8 cellular contexts compared by ENCODE assay signal in genomic region chr6:24661759-24662158, GRCh38. TPM values are rescaled to one million over a fixed set of nuclear protein-coding genes. Genes with fewer than 3 reads are reported as not detected.
A peak's percentile ranks its signal among the peaks of the same experiment; 100 is the strongest.
DNase-seq lines count a peak whose midpoint lies in the region; ATAC-seq, FAIRE-seq and TF ChIP-seq lines count a peak whose summit lies in the region.
"Not testable (repeated sequence)": the region's sequence is repeated elsewhere in the genome, so short reads cannot be mapped to it uniquely, and the experiment has no call there.
"Had no signal": no experiment of that assay in that cellular context is flagged by ENCODE, and none has a peak within 500 bp of the region (broad histone marks: within the 10 kb centered on the region; RNA-seq: fewer than 3 reads in every experiment).

No MANE protein-coding gene starts in this region.

- peak; percentile 60 for DNase-seq in DMS153 (lab: John Stamatoyannopoulos, UW)
- DNase-seq in NCI-H2029 (lab: John Stamatoyannopoulos, UW), result peak; percentile 17
- DNase-seq in WERI-Rb-1; HepG2 (ENCODE audit: low spot score); neural progenitor cell (ENCODE audit: low spot score); stimulated activated effector memory CD8-positive, alpha-beta T cell treated with anti-CD3 and anti-CD28 coated beads, Interleukin-12 subunit alpha, Interleukin-12 subunit beta, amount 100 ng/mL, for 72 hours (ENCODE audit: low spot score in 2 of 2): not testable (repeated sequence)
- peak; percentile 26 for DNase-seq in colonic mucosa

- POLR2A ChIA-PET in HepG2 (lab: Yijun Ruan, JAX), result not testable (repeated sequence)

- not testable (repeated sequence) for TF ChIP-seq CTCF in WERI-Rb-1 (IDR thresholded peaks at IDR 0.05; ENCODE audit: low read depth, low read length); colonic mucosa (IDR thresholded peaks at IDR 0.05); HepG2 (CRISPR knock-in tag; IDR thresholded peaks at IDR 0.05); neural progenitor cell (IDR thresholded peaks at IDR 0.05)

- CTCF ChIA-PET in HepG2 (lab: Yijun Ruan, JAX; ENCODE audit: low intra/inter-chr PET ratio, low total read pairs), result not testable (repeated sequence)

- H3K4me3 ChIP-seq in WERI-Rb-1 (ENCODE audit: low read depth, low read length); colonic mucosa; HepG2 (replicated peaks in 1 of 3; ENCODE audit: insufficient read depth in 1 of 3, low read depth in 2 of 3, low read length in 3 of 3): not testable (repeated sequence)
- H3K4me3 ChIP-seq in neural progenitor cell, result peak overlapping the region; percentile 3

- BruUV-seq in HepG2 (replicated peaks; lab: Mats Ljungman, UMichigan), result not testable (repeated sequence)

- not testable (repeated sequence) for TF ChIP-seq EP300 in HepG2 (IDR thresholded peaks at IDR 0.05; ENCODE audit: low read depth in 2 of 2, low read length in 2 of 2); HepG2 (CRISPR knock-in tag; IDR thresholded peaks at IDR 0.05; ENCODE audit: borderline replicate concordance)

- not testable (repeated sequence) for H3K9me3 Mint-ChIP-seq in neural progenitor cell; stimulated activated effector memory CD8-positive, alpha-beta T cell treated with anti-CD3 and anti-CD28 coated beads, Interleukin-12 subunit alpha, Interleukin-12 subunit beta, amount 100 ng/mL, for 72 hours

- not testable (repeated sequence) for FAIRE-seq in HepG2 (lab: Jason Lieb, UNC)

- H3K4me1 ChIP-seq in colonic mucosa (peaks cover 20% of the 10 kb centered on the region), HepG2 (ENCODE audit: insufficient read depth, low read length) (peaks cover 68% of the 10 kb centered on the region), neural progenitor cell (peaks cover 28% of the 10 kb centered on the region)

- intact Hi-C loops in colonic mucosa (cut with DNase I); HepG2 (cut with micrococcal nuclease; ENCODE audit: unreplicated experiment): not testable (repeated sequence)

- H3K4me3 Mint-ChIP-seq in neural progenitor cell; stimulated activated effector memory CD8-positive, alpha-beta T cell treated with anti-CD3 and anti-CD28 coated beads, Interleukin-12 subunit alpha, Interleukin-12 subunit beta, amount 100 ng/mL, for 72 hours: not testable (repeated sequence)

- H4K20me1 ChIP-seq in HepG2 (ENCODE audit: insufficient read depth, low read length), result not testable (repeated sequence)
- peaks cover 45% of the 10 kb centered on the region for H4K20me1 ChIP-seq in neural progenitor cell (ENCODE audit: low read depth)

- ATAC-seq in HepG2; stimulated activated effector memory CD8-positive, alpha-beta T cell treated with anti-CD3 and anti-CD28 coated beads, Interleukin-12 subunit alpha, Interleukin-12 subunit beta, amount 100 ng/mL, for 72 hours: not testable (repeated sequence)

- H3K27me3 Mint-ChIP-seq in neural progenitor cell (ENCODE audit: insufficient read depth, low read depth), result not testable (repeated sequence)

- TF ChIP-seq POLR2A in HepG2 (IDR thresholded peaks at IDR 0.05; ENCODE audit: insufficient read depth in 1 of 2, low read depth in 2 of 2, low read length in 2 of 2), result not testable (repeated sequence)

- WGBS in HepG2 (ENCODE audit: low lambda C conversion rate), result 37% methylated on average over 5 of the region's 5 CpGs

- H3K79me2 ChIP-seq in HepG2 (ENCODE audit: insufficient read depth, low read length) (peaks cover 35% of the 10 kb centered on the region), neural progenitor cell (ENCODE audit: low read depth) (peaks cover 78% of the 10 kb centered on the region)

- H3K27ac ChIP-seq in WERI-Rb-1, result peak overlapping the region; percentile 26; the same call in 1 of the 2 replicates
- H3K27ac ChIP-seq in colonic mucosa, result peak overlapping the region; percentile 98
- not testable (repeated sequence) for H3K27ac ChIP-seq in HepG2 (ENCODE audit: extremely low read length, insufficient read depth, low read length)
- peak overlapping the region; percentile 39 for H3K27ac ChIP-seq in neural progenitor cell

- H3K36me3 Mint-ChIP-seq in neural progenitor cell, result peaks cover 39% of the 10 kb centered on the region
- H3K36me3 Mint-ChIP-seq in stimulated activated effector memory CD8-positive, alpha-beta T cell treated with anti-CD3 and anti-CD28 coated beads, Interleukin-12 subunit alpha, Interleukin-12 subunit beta, amount 100 ng/mL, for 72 hours, result peaks cover 71% of the 10 kb centered on the region

- in situ Hi-C loops in HepG2 (cut with HindIII; ENCODE audit: extremely low pct_ligation_motif_present, low pct_unique_long_range_greater_than_20kb), result not testable (repeated sequence)

- not testable (repeated sequence) for H3K27me3 ChIP-seq in WERI-Rb-1 (ENCODE audit: insufficient read depth, low read depth, severe bottlenecking); colonic mucosa; HepG2 (ENCODE audit: control insufficient read depth in 1 of 2, insufficient read depth in 2 of 2, low read length in 2 of 2); neural progenitor cell

- TF ChIP-seq RAD21 in HepG2 (CRISPR knock-in tag; IDR thresholded peaks at IDR 0.05), result not testable (repeated sequence)

- H3K4me2 ChIP-seq in HepG2 (ENCODE audit: low read depth, low read length), result peak overlapping the region; percentile 26; the same call in 1 of the 2 replicates
- H3K4me2 ChIP-seq in neural progenitor cell, result peak overlapping the region; percentile 51

- not testable (repeated sequence) for H3K9me3 ChIP-seq in WERI-Rb-1 (ENCODE audit: severe bottlenecking); colonic mucosa; HepG2 (ENCODE audit: low read length); neural progenitor cell (ENCODE audit: low read depth)

- H3K9ac ChIP-seq in colonic mucosa (ENCODE audit: low read depth in 2 of 2, low read length in 2 of 2), result peak overlapping the region in 1 of 2 donors; percentile 99
- H3K9ac ChIP-seq in HepG2 (ENCODE audit: insufficient read depth, low read depth, low read length); neural progenitor cell: not testable (repeated sequence)

- H2AFZ ChIP-seq in HepG2 (ENCODE audit: low read length); neural progenitor cell (replicated peaks): not testable (repeated sequence)

- H3K4me1 Mint-ChIP-seq in neural progenitor cell, result peaks cover 25% of the 10 kb centered on the region
- H3K4me1 Mint-ChIP-seq in stimulated activated effector memory CD8-positive, alpha-beta T cell treated with anti-CD3 and anti-CD28 coated beads, Interleukin-12 subunit alpha, Interleukin-12 subunit beta, amount 100 ng/mL, for 72 hours, result peaks cover 45% of the 10 kb centered on the region

- not testable (repeated sequence) for H3K27ac Mint-ChIP-seq in neural progenitor cell
- peak overlapping the region; percentile 26 for H3K27ac Mint-ChIP-seq in stimulated activated effector memory CD8-positive, alpha-beta T cell treated with anti-CD3 and anti-CD28 coated beads, Interleukin-12 subunit alpha, Interleukin-12 subunit beta, amount 100 ng/mL, for 72 hours

- H3K36me3 ChIP-seq in WERI-Rb-1 (peaks cover 65% of the 10 kb centered on the region), HepG2 (replicated peaks in 1 of 2; ENCODE audit: control insufficient read depth in 1 of 2, insufficient read depth in 2 of 2, low read length in 2 of 2) (peaks cover 2 to 10% of the 10 kb centered on the region in 2 experiments; a peak in 3 of 5 replicates)
- not testable (repeated sequence) for H3K36me3 ChIP-seq in colonic mucosa, neural progenitor cell

- H3F3A ChIP-seq in neural progenitor cell (ENCODE audit: low read depth), result peaks cover 17% of the 10 kb centered on the region

RNA-seq across cellular contexts. Expression of gene TDP2, which starts 4.9 kb away (rescaled TPM):
- total RNA-seq in colonic mucosa, result 100 to 1,000 TPM; 209 to 408 TPM
- total RNA-seq in HepG2 (2016; rRNA removed; fragmentation: Illumina TruSeq; extraction: Trizol), result 42.6 and 73.1 TPM in 2 replicates
- total RNA-seq in HepG2 (2016; cell fraction: cytosol; rRNA removed; fragmentation: Illumina TruSeq; extraction: Trizol; ENCODE audit: low read depth), result 10.2 and 10.8 TPM in 2 replicates
- 42.3 and 70.9 TPM in 2 replicates for total RNA-seq in HepG2 (2016; cell fraction: insoluble cytoplasmic fraction; rRNA removed; fragmentation: Illumina TruSeq; extraction: Trizol)
- 31.3 and 32.0 TPM in 2 replicates for total RNA-seq in HepG2 (2016; cell fraction: membrane; rRNA removed; fragmentation: Illumina TruSeq; extraction: Trizol)
- 42.3 and 44.0 TPM in 2 replicates for total RNA-seq in HepG2 (2016; cell fraction: nucleus; rRNA removed; fragmentation: Illumina TruSeq; extraction: Trizol)
- polyA plus RNA-seq in HepG2 (2011; rRNA removed), result 28.5 and 30.5 TPM in 2 replicates
- 15.3 and 20.6 TPM in 2 replicates for polyA plus RNA-seq in HepG2 (2011; cell fraction: cytosol; rRNA removed)
- 22.8 and 29.8 TPM in 2 replicates for polyA plus RNA-seq in HepG2 (2011; cell fraction: nucleus; rRNA removed)
- 41.8 and 51.0 TPM in 2 replicates for polyA plus RNA-seq in HepG2 (2012)
- 10.0 and 11.4 TPM in 2 replicates for polyA plus RNA-seq in HepG2 (2016; cell fraction: cytosol; fragmentation: Illumina TruSeq; extraction: Trizol; ENCODE audit: low read depth)
- polyA plus RNA-seq in HepG2 (2016; cell fraction: insoluble cytoplasmic fraction; fragmentation: Illumina TruSeq; extraction: Trizol; ENCODE audit: low read depth), result 109 and 114 TPM in 2 replicates
- polyA plus RNA-seq in HepG2 (2016; cell fraction: membrane; fragmentation: Illumina TruSeq; extraction: Trizol; ENCODE audit: low read depth), result 29.1 and 29.5 TPM in 2 replicates
- 64.6 and 67.4 TPM in 2 replicates for polyA plus RNA-seq in HepG2 (2016; cell fraction: nucleus; fragmentation: Illumina TruSeq; extraction: Trizol; ENCODE audit: insufficient read depth, low read depth)
- 12.8 and 18.3 TPM in 2 replicates for polyA minus RNA-seq in HepG2 (2011; rRNA and poly(A)+ RNA removed; ENCODE audit: low replicate concordance)
- 12.9 and 13.3 TPM in 2 replicates for polyA minus RNA-seq in HepG2 (2011; cell fraction: cytosol; rRNA and poly(A)+ RNA removed)
- polyA minus RNA-seq in HepG2 (2011; cell fraction: nucleus; rRNA and poly(A)+ RNA removed), result 50.3 and 64.9 TPM in 2 replicates
- 31.8 and 49.9 TPM in 2 replicates for total RNA-seq in neural progenitor cell (ENCODE audit: low replicate concordance)

RNA-seq across cellular contexts. Expression of gene ACOT13, which starts 5.1 kb away (rescaled TPM):
- total RNA-seq in colonic mucosa (10 to 100 TPM; 39.6 to 63.6 TPM), HepG2 (2016; rRNA removed; fragmentation: Illumina TruSeq; extraction: Trizol) (31.5 and 50.9 TPM in 2 replicates), neural progenitor cell (ENCODE audit: low replicate concordance) (9.6 and 12.0 TPM in 2 replicates)
- 6.6 and 8.6 TPM in 2 replicates for total RNA-seq in HepG2 (2016; cell fraction: cytosol; rRNA removed; fragmentation: Illumina TruSeq; extraction: Trizol; ENCODE audit: low read depth)
- total RNA-seq in HepG2 (2016; cell fraction: insoluble cytoplasmic fraction; rRNA removed; fragmentation: Illumina TruSeq; extraction: Trizol), result 33.5 and 52.4 TPM in 2 replicates
- total RNA-seq in HepG2 (2016; cell fraction: membrane; rRNA removed; fragmentation: Illumina TruSeq; extraction: Trizol), result 15.3 and 16.7 TPM in 2 replicates
- 8.2 and 8.5 TPM in 2 replicates for total RNA-seq in HepG2 (2016; cell fraction: nucleus; rRNA removed; fragmentation: Illumina TruSeq; extraction: Trizol)
- polyA plus RNA-seq in HepG2 (2011; rRNA removed), result 37.5 and 45.1 TPM in 2 replicates
- polyA plus RNA-seq in HepG2 (2011; cell fraction: cytosol; rRNA removed), result 15.1 and 22.8 TPM in 2 replicates
- 6.6 and 7.0 TPM in 2 replicates for polyA plus RNA-seq in HepG2 (2011; cell fraction: nucleus; rRNA removed)
- 33.4 and 56.4 TPM in 2 replicates for polyA plus RNA-seq in HepG2 (2012)
- 13.4 and 16.5 TPM in 2 replicates for polyA plus RNA-seq in HepG2 (2016; cell fraction: cytosol; fragmentation: Illumina TruSeq; extraction: Trizol; ENCODE audit: low read depth)
- 53.6 and 58.5 TPM in 2 replicates for polyA plus RNA-seq in HepG2 (2016; cell fraction: insoluble cytoplasmic fraction; fragmentation: Illumina TruSeq; extraction: Trizol; ENCODE audit: low read depth)
- polyA plus RNA-seq in HepG2 (2016; cell fraction: membrane; fragmentation: Illumina TruSeq; extraction: Trizol; ENCODE audit: low read depth), result 16.5 and 18.7 TPM in 2 replicates
- 21.0 and 21.1 TPM in 2 replicates for polyA plus RNA-seq in HepG2 (2016; cell fraction: nucleus; fragmentation: Illumina TruSeq; extraction: Trizol; ENCODE audit: insufficient read depth, low read depth)
- polyA minus RNA-seq in HepG2 (2011; rRNA and poly(A)+ RNA removed; ENCODE audit: low replicate concordance), result 3.0 and 5.1 TPM in 2 replicates
- 6.4 and 9.3 TPM in 2 replicates for polyA minus RNA-seq in HepG2 (2011; cell fraction: cytosol; rRNA and poly(A)+ RNA removed)
- polyA minus RNA-seq in HepG2 (2011; cell fraction: nucleus; rRNA and poly(A)+ RNA removed), result 4.5 and 6.3 TPM in 2 replicates

RNA-seq across cellular contexts. Expression of gene KIAA0319, which starts 15.8 kb away (rescaled TPM):
- total RNA-seq in colonic mucosa (1 to 10 TPM; 1.2 to 1.7 TPM), HepG2 (2016; rRNA removed; fragmentation: Illumina TruSeq; extraction: Trizol) (not detected in 2 replicates), neural progenitor cell (ENCODE audit: low replicate concordance) (0.12 and 0.34 TPM in 2 replicates)
- not detected in 2 replicates for total RNA-seq in HepG2 (2016; cell fraction: cytosol; rRNA removed; fragmentation: Illumina TruSeq; extraction: Trizol; ENCODE audit: low read depth)
- total RNA-seq in HepG2 (2016; cell fraction: insoluble cytoplasmic fraction; rRNA removed; fragmentation: Illumina TruSeq; extraction: Trizol), result 0.02 TPM in 1 of 2 replicates, not detected in the other
- total RNA-seq in HepG2 (2016; cell fraction: membrane; rRNA removed; fragmentation: Illumina TruSeq; extraction: Trizol), result 0.03 TPM in 1 of 2 replicates, not detected in the other
- not detected in 2 replicates for total RNA-seq in HepG2 (2016; cell fraction: nucleus; rRNA removed; fragmentation: Illumina TruSeq; extraction: Trizol)
- 0.01 TPM in 1 of 2 replicates, not detected in the other for polyA plus RNA-seq in HepG2 (2011; rRNA removed)
- polyA plus RNA-seq in HepG2 (2011; cell fraction: cytosol; rRNA removed), result 0.01 TPM in 2 replicates
- 0.03 TPM in 2 replicates for polyA plus RNA-seq in HepG2 (2011; cell fraction: nucleus; rRNA removed)
- polyA plus RNA-seq in HepG2 (2012), result 0.04 TPM in 1 of 2 replicates, not detected in the other
- polyA plus RNA-seq in HepG2 (2016; cell fraction: cytosol; fragmentation: Illumina TruSeq; extraction: Trizol; ENCODE audit: low read depth), result not detected in 2 replicates
- polyA plus RNA-seq in HepG2 (2016; cell fraction: insoluble cytoplasmic fraction; fragmentation: Illumina TruSeq; extraction: Trizol; ENCODE audit: low read depth), result not detected in 2 replicates
- not detected in 2 replicates for polyA plus RNA-seq in HepG2 (2016; cell fraction: membrane; fragmentation: Illumina TruSeq; extraction: Trizol; ENCODE audit: low read depth)
- not detected in 2 replicates for polyA plus RNA-seq in HepG2 (2016; cell fraction: nucleus; fragmentation: Illumina TruSeq; extraction: Trizol; ENCODE audit: insufficient read depth, low read depth)
- 0.12 and 7.9 TPM in 2 replicates for polyA minus RNA-seq in HepG2 (2011; rRNA and poly(A)+ RNA removed; ENCODE audit: low replicate concordance)
- not detected in 2 replicates for polyA minus RNA-seq in HepG2 (2011; cell fraction: cytosol; rRNA and poly(A)+ RNA removed)
- 0.13 TPM in 1 of 2 replicates, not detected in the other for polyA minus RNA-seq in HepG2 (2011; cell fraction: nucleus; rRNA and poly(A)+ RNA removed)
- total RNA-seq: CD4-positive, alpha-beta T cell had no signal

RNA-seq across cellular contexts. Expression of gene C6orf62, which starts 57.2 kb away (rescaled TPM):
- total RNA-seq in colonic mucosa (10 to 100 TPM; 70.5 to 85.3 TPM), HepG2 (2016; rRNA removed; fragmentation: Illumina TruSeq; extraction: Trizol) (90.4 and 135 TPM in 2 replicates), neural progenitor cell (ENCODE audit: low replicate concordance) (71.5 and 82.3 TPM in 2 replicates)
- 24.8 and 26.7 TPM in 2 replicates for total RNA-seq in HepG2 (2016; cell fraction: cytosol; rRNA removed; fragmentation: Illumina TruSeq; extraction: Trizol; ENCODE audit: low read depth)
- total RNA-seq in HepG2 (2016; cell fraction: insoluble cytoplasmic fraction; rRNA removed; fragmentation: Illumina TruSeq; extraction: Trizol), result 89.3 and 123 TPM in 2 replicates
- 130 and 133 TPM in 2 replicates for total RNA-seq in HepG2 (2016; cell fraction: membrane; rRNA removed; fragmentation: Illumina TruSeq; extraction: Trizol)
- total RNA-seq in HepG2 (2016; cell fraction: nucleus; rRNA removed; fragmentation: Illumina TruSeq; extraction: Trizol), result 66.3 and 75.0 TPM in 2 replicates
- 54.8 and 55.6 TPM in 2 replicates for polyA plus RNA-seq in HepG2 (2011; rRNA removed)
- polyA plus RNA-seq in HepG2 (2011; cell fraction: cytosol; rRNA removed), result 18.8 and 39.1 TPM in 2 replicates
- 24.8 and 28.1 TPM in 2 replicates for polyA plus RNA-seq in HepG2 (2011; cell fraction: nucleus; rRNA removed)
- polyA plus RNA-seq in HepG2 (2012), result 49.0 and 57.3 TPM in 2 replicates
- polyA plus RNA-seq in HepG2 (2016; cell fraction: cytosol; fragmentation: Illumina TruSeq; extraction: Trizol; ENCODE audit: low read depth), result 13.5 and 14.0 TPM in 2 replicates
- 91.3 and 99.8 TPM in 2 replicates for polyA plus RNA-seq in HepG2 (2016; cell fraction: insoluble cytoplasmic fraction; fragmentation: Illumina TruSeq; extraction: Trizol; ENCODE audit: low read depth)
- 58.3 and 65.2 TPM in 2 replicates for polyA plus RNA-seq in HepG2 (2016; cell fraction: membrane; fragmentation: Illumina TruSeq; extraction: Trizol; ENCODE audit: low read depth)
- polyA plus RNA-seq in HepG2 (2016; cell fraction: nucleus; fragmentation: Illumina TruSeq; extraction: Trizol; ENCODE audit: insufficient read depth, low read depth), result 80.5 and 88.9 TPM in 2 replicates
- 48.0 and 61.4 TPM in 2 replicates for polyA minus RNA-seq in HepG2 (2011; rRNA and poly(A)+ RNA removed; ENCODE audit: low replicate concordance)
- 47.3 and 69.6 TPM in 2 replicates for polyA minus RNA-seq in HepG2 (2011; cell fraction: cytosol; rRNA and poly(A)+ RNA removed)
- 76.8 and 83.0 TPM in 2 replicates for polyA minus RNA-seq in HepG2 (2011; cell fraction: nucleus; rRNA and poly(A)+ RNA removed)
